9 cellular contexts compared by ENCODE assay signal in the genomic region with DNA sequence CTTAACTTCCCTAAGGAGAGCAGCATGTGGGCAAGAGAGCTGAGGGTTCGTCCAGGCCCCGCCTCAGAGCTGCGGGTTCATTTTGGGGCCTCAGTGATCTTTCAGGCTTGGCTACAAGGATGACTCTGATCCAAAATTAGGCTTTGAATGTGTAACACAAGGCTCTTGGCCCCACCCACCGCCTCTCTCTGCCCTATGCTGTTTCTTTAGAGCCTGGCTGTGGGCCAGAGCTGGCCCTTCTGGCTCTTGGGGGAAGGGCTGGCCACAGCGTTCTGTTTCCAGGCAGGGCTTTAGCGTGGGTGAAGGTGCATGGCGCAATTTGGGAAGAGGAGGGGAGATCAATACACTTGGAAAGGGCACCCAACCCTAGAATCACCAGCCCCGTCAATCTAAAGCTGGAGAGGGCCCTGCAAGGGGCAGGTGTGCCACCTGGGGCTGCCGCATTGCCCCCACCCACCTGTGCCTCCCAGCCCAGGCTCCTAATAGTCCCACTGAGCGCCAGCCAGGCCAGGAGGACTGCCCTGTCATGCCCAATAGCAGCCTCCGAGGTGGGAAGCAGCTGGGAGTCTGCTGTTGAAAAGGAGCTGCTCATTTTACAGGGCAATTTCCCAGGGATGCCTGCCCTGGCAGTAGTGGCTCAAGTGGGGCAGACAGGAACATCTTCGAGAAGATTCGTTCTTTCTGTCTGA.
DNase-seq lines count a peak whose midpoint lies in the region; ATAC-seq, FAIRE-seq and TF ChIP-seq lines count a peak whose summit lies in the region.
"Had no signal": no experiment of that assay in that cellular context is flagged by ENCODE, and none has a peak within 500 bp of the region (broad histone marks: within the 10 kb centered on the region; RNA-seq: fewer than 3 reads in every experiment).

No MANE protein-coding gene starts in this region.

- H3K36me3 ChIP-seq in MG63, result no peaks in the 10 kb centered on the region
- H3K36me3 ChIP-seq in naive thymus-derived CD4-positive, alpha-beta T cell (ENCODE audit: control insufficient read depth in 2 of 3, insufficient read depth in 3 of 3, low read length in 3 of 3), result no peaks in the 10 kb centered on the region

- 0 out of 3 replicates have a peak overlapping the region, but pooled peaks have one; percentile 21 for H3K4me2 ChIP-seq in A549

- peaks cover 25 to 50% (median 32%) of the 10 kb centered on the region in 7 donors for H3K4me1 Mint-ChIP-seq in naive thymus-derived CD4-positive, alpha-beta T cell
- H3K4me1 Mint-ChIP-seq in natural killer cell, result peaks cover 15 to 17% of the 10 kb centered on the region in 2 donors
- H3K4me1 Mint-ChIP-seq in stimulated activated naive CD8-positive, alpha-beta T cell treated with anti-CD3 and anti-CD28 coated beads, Interleukin-15, amount 100 ng/mL, for 72 hours, result peaks cover 39% of the 10 kb centered on the region

- peaks cover 0 to 7% (median 0%) of the 10 kb centered on the region in 5 donors for H3K36me3 Mint-ChIP-seq in naive thymus-derived CD4-positive, alpha-beta T cell
- H3K36me3 Mint-ChIP-seq in natural killer cell, result no peaks in the 10 kb centered on the region

- ATAC-seq in A549, result peak in 1 of 2 experiments; percentile 44; a peak in 2 of 6 replicates
- ATAC-seq in naive thymus-derived CD4-positive, alpha-beta T cell, result peak; percentile 39
- ATAC-seq in HG03280 (IDR thresholded peaks at IDR 0.05; ENCODE audit: unreplicated experiment), result no peak
- ATAC-seq in natural killer cell, result no peak
- ATAC-seq in stimulated activated naive CD8-positive, alpha-beta T cell treated with anti-CD3 and anti-CD28 coated beads, Interleukin-15, amount 100 ng/mL, for 72 hours, result no peak

- peak overlapping the region; percentile 14 to 65; a peak in 3 of 6 replicates for H3K27ac ChIP-seq in A549
- H3K27ac ChIP-seq in RWPE1, result peak overlapping the region; percentile 74
- H3K27ac ChIP-seq in epithelial cell of prostate, result peak overlapping the region; percentile 46
- no peak overlapping the region for H3K27ac ChIP-seq in naive thymus-derived CD4-positive, alpha-beta T cell (ENCODE audit: low read depth, low read length)

- intact Hi-C loops in naive thymus-derived CD4-positive, alpha-beta T cell (cut with micrococcal nuclease), result no loop called here
- intact Hi-C loops in natural killer cell (cut with micrococcal nuclease), result no loop called here

- peaks cover 0 to 12% (median 0%) of the 10 kb centered on the region in 5 donors for H3K27me3 Mint-ChIP-seq in naive thymus-derived CD4-positive, alpha-beta T cell
- H3K27me3 Mint-ChIP-seq in natural killer cell (ENCODE audit: low read depth in 2 of 2), result peaks cover 16 to 28% of the 10 kb centered on the region in 2 donors
- H3K27me3 Mint-ChIP-seq in stimulated activated naive CD8-positive, alpha-beta T cell treated with anti-CD3 and anti-CD28 coated beads, Interleukin-15, amount 100 ng/mL, for 72 hours, result peaks cover 22% of the 10 kb centered on the region

- 78% methylated on average over 8 of the region's 13 CpGs for WGBS in A549 (ENCODE audit: missing lambda C conversion rate)

- H3K4me3 ChIP-seq in A549 (no peak overlapping the region), MG63 (no peak overlapping the region)
- no peak overlapping the region for H3K4me3 ChIP-seq in naive thymus-derived CD4-positive, alpha-beta T cell (ENCODE audit: low read length)

- no peak for TF ChIP-seq CTCF in A549 (IDR thresholded peaks at IDR 0.05)
- TF ChIP-seq CTCF in RWPE1 (conservative IDR thresholded peaks at IDR 0.05; ENCODE audit: low read depth), result no peak
- no peak for TF ChIP-seq CTCF in natural killer cell (IDR thresholded peaks at IDR 0.05)

- peaks cover 19% of the 10 kb centered on the region for H3K4me1 ChIP-seq in A549
- H3K4me1 ChIP-seq in naive thymus-derived CD4-positive, alpha-beta T cell (ENCODE audit: control insufficient read depth in 2 of 2, insufficient read depth in 2 of 2, low read length in 2 of 2), result peaks cover 0 to 21% of the 10 kb centered on the region in 2 donors

- POLR2A ChIA-PET in A549 (lab: Yijun Ruan, JAX) (no interaction called here), RWPE1 (lab: Yijun Ruan, JAX; ENCODE audit: low non-redundant PET) (interaction anchor here (0.6 kb wide), 1 partner anchor 87 kb away, joined by 3 read pairs; no protein-coding TSS in a partner anchor)
- POLR2A ChIA-PET in naive thymus-derived CD4-positive, alpha-beta T cell (lab: Charles Lee), result no interaction called here

- H3K27ac Mint-ChIP-seq in naive thymus-derived CD4-positive, alpha-beta T cell, result no peak overlapping the region
- H3K27ac Mint-ChIP-seq in natural killer cell, result no peak overlapping the region
- H3K27ac Mint-ChIP-seq in stimulated activated naive CD8-positive, alpha-beta T cell treated with anti-CD3 and anti-CD28 coated beads, Interleukin-15, amount 100 ng/mL, for 72 hours, result no peak overlapping the region
- H3K27ac Mint-ChIP-seq: activated B cell treated with CpG ODN at 0.5 μM for 24 hours had no signal

- TF ChIP-seq POLR2A in A549 (IDR thresholded peaks at IDR 0.05; ENCODE audit: low read length), result no peak

- TF ChIP-seq RAD21 in A549 (conservative IDR thresholded peaks at IDR 0.05 in 1 of 2, IDR thresholded peaks at IDR 0.05 in 1 of 2), result no peak

- H3K9me3 ChIP-seq in A549, result no peaks in the 10 kb centered on the region
- H3K9me3 ChIP-seq in MG63, result no peaks in the 10 kb centered on the region
- H3K9me3 ChIP-seq in naive thymus-derived CD4-positive, alpha-beta T cell (ENCODE audit: control insufficient read depth in 2 of 3, low read length in 3 of 3), result no peaks in the 10 kb centered on the region

- no peaks in the 10 kb centered on the region for H3K9me3 Mint-ChIP-seq in naive thymus-derived CD4-positive, alpha-beta T cell
- no peaks in the 10 kb centered on the region for H3K9me3 Mint-ChIP-seq in natural killer cell
- H3K9me3 Mint-ChIP-seq in stimulated activated naive CD8-positive, alpha-beta T cell treated with anti-CD3 and anti-CD28 coated beads, Interleukin-15, amount 100 ng/mL, for 72 hours, result no peaks in the 10 kb centered on the region
- H3K9me3 Mint-ChIP-seq: activated B cell treated with CpG ODN at 0.5 μM for 24 hours had no signal

- FAIRE-seq in A549 (lab: Jason Lieb, UNC), result no peak

- no peak for TF ChIP-seq EP300 in A549 (IDR thresholded peaks at IDR 0.05)

- DNase-seq in A549 (ENCODE audit: low read depth in 1 of 2, low spot score in 1 of 2), result no peak
- DNase-seq in MG63, result peak; percentile 80
- peak; percentile 32 for DNase-seq in RWPE1 (ENCODE audit: low spot score)
- DNase-seq in epithelial cell of prostate (ENCODE audit: low read depth, low spot score), result no peak
- DNase-seq in naive thymus-derived CD4-positive, alpha-beta T cell, result no peak
- DNase-seq in natural killer cell, result no peak
- DNase-seq in stimulated activated naive CD8-positive, alpha-beta T cell treated with anti-CD3 and anti-CD28 coated beads, Interleukin-15, amount 100 ng/mL, for 72 hours, result no peak
- DNase-seq: activated B cell treated with CpG ODN at 0.5 μM for 24 hours had no signal

- no peaks in the 10 kb centered on the region for H3K27me3 ChIP-seq in MG63
- no peaks in the 10 kb centered on the region for H3K27me3 ChIP-seq in naive thymus-derived CD4-positive, alpha-beta T cell (ENCODE audit: control insufficient read depth in 2 of 2, insufficient read depth in 2 of 2, low read length in 2 of 2)

- no peak overlapping the region for H3K4me3 Mint-ChIP-seq in naive thymus-derived CD4-positive, alpha-beta T cell
- no peak overlapping the region for H3K4me3 Mint-ChIP-seq in natural killer cell
- no peak overlapping the region for H3K4me3 Mint-ChIP-seq in stimulated activated naive CD8-positive, alpha-beta T cell treated with anti-CD3 and anti-CD28 coated beads, Interleukin-15, amount 100 ng/mL, for 72 hours
- H3K4me3 Mint-ChIP-seq: activated B cell treated with CpG ODN at 0.5 μM for 24 hours had no signal

- CTCF ChIA-PET in A549 (lab: Yijun Ruan, JAX), result interaction anchor here (1.1 to 1.9 kb wide), 3 partner anchors 13 to 53 kb away, joined by 3 to 10 read pairs (median 3); no protein-coding TSS in a partner anchor
- CTCF ChIA-PET in RWPE1 (lab: Yijun Ruan, JAX), result interaction anchor here (0.5 to 0.7 kb wide), 3 partner anchors 17 to 581 kb away, joined by 3 to 4 read pairs (median 3); no protein-coding TSS in a partner anchor
- CTCF ChIA-PET in naive thymus-derived CD4-positive, alpha-beta T cell (lab: Charles Lee), result interaction anchor here (1.1 to 1.5 kb wide), 3 partner anchors 9 to 14 kb away, joined by 3 to 4 read pairs (median 4); no protein-coding TSS in a partner anchor

TF ChIP-seq in A549, 52 proteins besides CTCF, POLR2A, EP300 and RAD21 (continues in another document):
- TF ChIP-seq RARB (CRISPR knock-in tag; IDR thresholded peaks at IDR 0.05) (no peak), HEYL (CRISPR knock-in tag; IDR thresholded peaks at IDR 0.05) (no peak), NFE2L2 (conservative IDR thresholded peaks at IDR 0.05; ENCODE audit: low read length) (no peak), FOSB (CRISPR knock-in tag; IDR thresholded peaks at IDR 0.05) (no peak), HES2 (IDR thresholded peaks at IDR 0.05) (no peak), NPAS2 (CRISPR knock-in tag; IDR thresholded peaks at IDR 0.05; ENCODE audit: borderline replicate concordance) (no peak), TP53 (CRISPR knock-in tag; IDR thresholded peaks at IDR 0.05) (no peak), ESRRA (IDR thresholded peaks at IDR 0.05; ENCODE audit: borderline replicate concordance, low read length) (no peak)
- TF ChIP-seq, protein P1, sequence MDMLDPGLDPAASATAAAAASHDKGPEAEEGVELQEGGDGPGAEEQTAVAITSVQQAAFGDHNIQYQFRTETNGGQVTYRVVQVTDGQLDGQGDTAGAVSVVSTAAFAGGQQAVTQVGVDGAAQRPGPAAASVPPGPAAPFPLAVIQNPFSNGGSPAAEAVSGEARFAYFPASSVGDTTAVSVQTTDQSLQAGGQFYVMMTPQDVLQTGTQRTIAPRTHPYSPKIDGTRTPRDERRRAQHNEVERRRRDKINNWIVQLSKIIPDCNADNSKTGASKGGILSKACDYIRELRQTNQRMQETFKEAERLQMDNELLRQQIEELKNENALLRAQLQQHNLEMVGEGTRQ (IDR thresholded peaks at IDR 0.05), result no peak

Comparison
In these comparisons a context has a peak if more than half of its experiments do, and no peak if none do; other contexts are left out.
1. DNase-seq: peak in MG63 (single experiment) and RWPE1 (single experiment); none in A549 (0 of 2), epithelial cell of prostate (single experiment), naive thymus-derived CD4-positive, alpha-beta T cell (0 of 9), natural killer cell (single experiment) and stimulated activated naive CD8-positive, alpha-beta T cell treated with anti-CD3 and anti-CD28 coated beads, Interleukin-15, amount 100 ng/mL, for 72 hours (0 of 2).